9 cellular contexts compared by ENCODE assay signal in genomic region chr10:5563991-5564536, GRCh38. TPM values are rescaled to one million over a fixed set of nuclear protein-coding genes. Genes with fewer than 3 reads are reported as not detected.
DNase-seq lines count a peak whose midpoint lies in the region; ATAC-seq, FAIRE-seq and TF ChIP-seq lines count a peak whose summit lies in the region.
"Had no signal": no experiment of that assay in that cellular context is flagged by ENCODE, and none has a peak within 500 bp of the region (broad histone marks: within the 10 kb centered on the region; RNA-seq: fewer than 3 reads in every experiment).

No MANE protein-coding gene starts in this region.

- no peak for TF ChIP-seq CTCF in NB4 (IDR thresholded peaks at IDR 0.05; ENCODE audit: low read depth, low read length)
- no peak for TF ChIP-seq CTCF in kidney (IDR thresholded peaks at IDR 0.05; ENCODE audit: borderline replicate concordance, extremely low read depth, insufficient read depth)

- H3K27ac ChIP-seq in kidney (ENCODE audit: low read depth in 2 of 2, low read length in 2 of 2) (no peak overlapping the region), substantia nigra (ENCODE audit: low read depth, low read length, poor library complexity, severe bottlenecking) (no peak overlapping the region)

- intact Hi-C loops in kidney (cut with DNase I) = no loop called here

- no peaks in the 10 kb centered on the region for H3K36me3 Mint-ChIP-seq in stimulated activated naive B cell treated with anti-CD40 and anti-IgM and Interleukin-4, amounts not matched to agents 10 μg/mL and 1 μg/mL and 100 μg/mL, for 72 hours

- H3K4me3 ChIP-seq in NB4 (ENCODE audit: low read depth, low read length) (no peak overlapping the region), kidney (ENCODE audit: low read length in 2 of 2) (no peak overlapping the region)

- peak; percentile 66 for DNase-seq in NB4 (ENCODE audit: low read depth)
- peak; percentile 63 to 69 for DNase-seq in activated T-cell treated with anti-CD3 and anti-CD28 coated beads, Interleukin-2, amount 50 U/mL, for 48 hours
- peak; percentile 66 for DNase-seq in kidney
- no peak for DNase-seq in stimulated activated naive B cell treated with anti-CD40 and anti-IgM and Interleukin-4, amounts not matched to agents 10 μg/mL and 1 μg/mL and 100 μg/mL, for 72 hours
- DNase-seq in substantia nigra (lab: John Stamatoyannopoulos, UW) = no peak
- no peak for DNase-seq in middle frontal gyrus (ENCODE audit: extremely low spot score, low spot score)

- no peaks in the 10 kb centered on the region for H3K36me3 ChIP-seq in kidney (ENCODE audit: control insufficient read depth in 1 of 2, insufficient read depth in 2 of 2, low read length in 2 of 2)

- peaks cover 0 to 9% of the 10 kb centered on the region in 2 donors for H3K4me1 Mint-ChIP-seq in stimulated activated naive B cell treated with anti-CD40 and anti-IgM and Interleukin-4, amounts not matched to agents 10 μg/mL and 1 μg/mL and 100 μg/mL, for 72 hours

- H3K9me3 ChIP-seq in kidney (ENCODE audit: control insufficient read depth in 1 of 2, low read length in 2 of 2) = no peaks in the 10 kb centered on the region

- H3K4me3 Mint-ChIP-seq in stimulated activated naive B cell treated with anti-CD40 and anti-IgM and Interleukin-4, amounts not matched to agents 10 μg/mL and 1 μg/mL and 100 μg/mL, for 72 hours = no peak overlapping the region

- H3K27ac Mint-ChIP-seq in stimulated activated naive B cell treated with anti-CD40 and anti-IgM and Interleukin-4, amounts not matched to agents 10 μg/mL and 1 μg/mL and 100 μg/mL, for 72 hours = peak overlapping the region; percentile 81

- no peak for FAIRE-seq in kidney (lab: Jason Lieb, UNC)

- peaks cover 3% of the 10 kb centered on the region in 2 donors for H3K9me3 Mint-ChIP-seq in stimulated activated naive B cell treated with anti-CD40 and anti-IgM and Interleukin-4, amounts not matched to agents 10 μg/mL and 1 μg/mL and 100 μg/mL, for 72 hours

- TF ChIP-seq POLR2A in NB4 (IDR thresholded peaks at IDR 0.05; ENCODE audit: extremely low read depth, insufficient read length) = no peak

- H3K27me3 Mint-ChIP-seq in stimulated activated naive B cell treated with anti-CD40 and anti-IgM and Interleukin-4, amounts not matched to agents 10 μg/mL and 1 μg/mL and 100 μg/mL, for 72 hours = peaks cover 23 to 26% of the 10 kb centered on the region in 2 donors

- no peak overlapping the region for H3K9ac ChIP-seq in kidney (ENCODE audit: low read length in 2 of 2)

- H3K4me1 ChIP-seq in kidney (ENCODE audit: control insufficient read depth in 1 of 2, insufficient read depth in 1 of 2, low read depth in 1 of 2, low read length in 2 of 2) = peaks cover 0 to 11% of the 10 kb centered on the region in 2 donors

- no peak for ATAC-seq in stimulated activated naive B cell treated with anti-CD40 and anti-IgM and Interleukin-4, amounts not matched to agents 10 μg/mL and 1 μg/mL and 100 μg/mL, for 72 hours (replicated peaks)
- ATAC-seq in GM19467 (IDR thresholded peaks at IDR 0.05; ENCODE audit: unreplicated experiment) (no peak), HG02623 (IDR thresholded peaks at IDR 0.05; ENCODE audit: unreplicated experiment) (no peak)

RNA-seq across cellular contexts. Expression of gene CALML3, which starts 39.3 kb away (rescaled TPM):
- total RNA-seq in kidney = not detected
- 15.9 TPM for polyA plus RNA-seq in kidney (ENCODE audit: insufficient read depth, low read depth, low replicate concordance)
- total RNA-seq: T-helper 2 cell treated with Interferon-gamma antibody and Interleukin-4, amounts not matched to agents 100 ng/mL and 5 ng/mL, for 36 hours had no signal

Comparison
In these comparisons a context has a peak if more than half of its experiments do, and no peak if none do; other contexts are left out.
1. DNase-seq: peak in NB4 (single experiment), activated T-cell treated with anti-CD3 and anti-CD28 coated beads, Interleukin-2, amount 50 U/mL, for 48 hours (2 of 2) and kidney (single experiment); none in stimulated activated naive B cell treated with anti-CD40 and anti-IgM and Interleukin-4, amounts not matched to agents 10 μg/mL and 1 μg/mL and 100 μg/mL, for 72 hours (single experiment), substantia nigra (0 of 49) and middle frontal gyrus (single experiment).